10 cellular contexts compared by ENCODE assay signal in genomic region chr7:141228482-141228881, GRCh38.
"Had no signal": no experiment of that assay in that cellular context is flagged by ENCODE, and none has a peak within 500 bp of the region (broad histone marks: within the 10 kb centered on the region; RNA-seq: fewer than 3 reads in every experiment).

No MANE protein-coding gene starts in this region.

- ATAC-seq: HCT116, K562 had no signal

- DNase-seq: GM23248, GOT3, H7, HFFc6, IMR-90, KG1 had no signal

- H3K27ac Mint-ChIP-seq: HFFc6 had no signal

- FAIRE-seq: HTR-8/SVneo, K562 had no signal

- H3K9me3 Mint-ChIP-seq: HFFc6 had no signal

- H3K27ac ChIP-seq: GM23248 had no signal

- H3K9me3 ChIP-seq: HAP-1 had no signal

- H3K36me3 ChIP-seq: HAP-1 had no signal

- H3K4me3 ChIP-seq: GM23248, HAP-1, K562 had no signal

- H3K4me3 Mint-ChIP-seq: HFFc6 had no signal

- H3K4me1 ChIP-seq: HAP-1 had no signal
